In genomic region chr3:32406481-32407408, GRCh38 we compare ENCODE assay signal across 10 cellular contexts. TPM values are rescaled to one million over a fixed set of nuclear protein-coding genes. Genes with fewer than 3 reads are reported as not detected.
DNase-seq lines count a peak whose midpoint lies in the region; ATAC-seq and TF ChIP-seq lines count a peak whose summit lies in the region.
"Had no signal": no experiment of that assay in that cellular context is flagged by ENCODE, and none has a peak within 500 bp of the region (broad histone marks: within the 10 kb centered on the region; RNA-seq: fewer than 3 reads in every experiment).

No MANE protein-coding gene starts in this region.

- H3K4me2 ChIP-seq in mammary epithelial cell (ENCODE audit: insufficient read depth, low read depth, low read length): peak overlapping the region; percentile 64

- DNase-seq in DMS53 (lab: John Stamatoyannopoulos, UW) (peak; percentile 17), DMS53 treated with DMSO at 0.1 percent for 48 hours (lab: John Stamatoyannopoulos, UW; ENCODE audit: unreplicated experiment) (no peak), NCI-H526 treated with DMSO at 0.1 percent for 48 hours (lab: John Stamatoyannopoulos, UW) (peak; percentile 81), mammary epithelial cell (peak; percentile 82), prostate gland (ENCODE audit: low spot score) (peak; percentile 80)
- DNase-seq: activated CD4-positive, alpha-beta T cell treated with anti-CD3 and anti-CD28 coated beads, Interleukin-2, amount 10 ng/mL, durations not matched to agents 24 days and 14 days; erythroblast had no signal

- in situ Hi-C loops in mammary epithelial cell (cut with MboI; ENCODE audit: low sequenced_read_pairs in 2 of 2): loop anchor here in 1 of 2 donors (10.0 kb wide), 1 partner anchor 48 kb away; no protein-coding TSS in a partner anchor

- H3K4me3 ChIP-seq in mammary epithelial cell (replicated peaks in 1 of 3; ENCODE audit: insufficient read depth in 1 of 3, low read depth in 2 of 3, low read length in 3 of 3) (no peak overlapping the region), prostate gland (no peak overlapping the region)

- peak overlapping the region; percentile 83 for H3K27ac ChIP-seq in mammary epithelial cell (ENCODE audit: insufficient read depth, low read depth, low read length)
- H3K27ac ChIP-seq in prostate gland: peak overlapping the region; percentile 30 to 39

- no peak overlapping the region for H2AFZ ChIP-seq in mammary epithelial cell (ENCODE audit: low read depth, low read length)

- TSS peak; percentile 40 for BruUV-seq in mammary epithelial cell (replicated peaks; lab: Mats Ljungman, UMichigan)

- CTCF ChIA-PET in mammary epithelial cell (lab: Charles Lee; ENCODE audit: low non-redundant PET): interaction anchor here (0.6 kb wide), 2 partner anchors 61 to 85 kb away, joined by 3 to 5 read pairs; no protein-coding TSS in a partner anchor

- no peak overlapping the region for H3K9ac ChIP-seq in mammary epithelial cell (ENCODE audit: insufficient read depth, low read length)

- H3K9me3 ChIP-seq in mammary epithelial cell (replicated peaks; ENCODE audit: insufficient read depth, low read length) (no peaks in the 10 kb centered on the region), prostate gland (no peaks in the 10 kb centered on the region)

- intact Hi-C loops in mammary epithelial cell (cut with micrococcal nuclease) (loop anchor here (2.0 kb wide), 1 partner anchor 62 kb away; no protein-coding TSS in a partner anchor), prostate gland (cut with DNase I) (loop anchor here (5.0 kb wide), 1 partner anchor 51 kb away; no protein-coding TSS in a partner anchor)

- 37% methylated on average over 7 of the region's 7 CpGs for WGBS in mammary epithelial cell (ENCODE audit: low coverage, missing lambda C conversion rate)
- WGBS in prostate gland: 47% methylated on average over 7 of the region's 7 CpGs

- peaks cover 96% of the 10 kb centered on the region for H3K79me2 ChIP-seq in mammary epithelial cell (ENCODE audit: insufficient read depth, low read length)

- no peak for TF ChIP-seq POLR2A in prostate gland (IDR thresholded peaks at IDR 0.05)

- no peak for ATAC-seq in HG03045 (IDR thresholded peaks at IDR 0.05; ENCODE audit: unreplicated experiment)
- ATAC-seq in HG03280 (IDR thresholded peaks at IDR 0.05; ENCODE audit: unreplicated experiment): no peak
- no peak for ATAC-seq in HG03439 (IDR thresholded peaks at IDR 0.05; ENCODE audit: unreplicated experiment)

- no peaks in the 10 kb centered on the region for H3K27me3 ChIP-seq in mammary epithelial cell (ENCODE audit: insufficient read depth, low read length)
- no peaks in the 10 kb centered on the region for H3K27me3 ChIP-seq in prostate gland (replicated peaks; ENCODE audit: insufficient read depth)

- no peaks in the 10 kb centered on the region for H3K36me3 ChIP-seq in mammary epithelial cell (ENCODE audit: insufficient read depth, low read length)
- no peaks in the 10 kb centered on the region for H3K36me3 ChIP-seq in prostate gland

- TF ChIP-seq CTCF in mammary epithelial cell (conservative IDR thresholded peaks at IDR 0.05 in 1 of 2, IDR thresholded peaks at IDR 0.05 in 1 of 2; ENCODE audit: extremely low read depth in 1 of 2, insufficient read depth in 1 of 2, low read depth in 1 of 2, low read length in 2 of 2) (no peak), prostate gland (IDR thresholded peaks at IDR 0.05) (no peak)

- peaks cover 78% of the 10 kb centered on the region for H3K4me1 ChIP-seq in mammary epithelial cell (ENCODE audit: insufficient read depth, low read length)
- H3K4me1 ChIP-seq in prostate gland (replicated peaks): no peaks in the 10 kb centered on the region

- no peaks in the 10 kb centered on the region for H4K20me1 ChIP-seq in mammary epithelial cell (ENCODE audit: insufficient read depth, low read length)

- dilution Hi-C loops in mammary epithelial cell (cut with HindIII; ENCODE audit: low sequenced_read_pairs): no loop called here

RNA-seq across cellular contexts. Expression of gene CMTM7, which starts 15.1 kb away (rescaled TPM):
- total RNA-seq in mammary epithelial cell (10 to 100 TPM; 35.8 to 62.1 TPM), prostate gland (10 to 100 TPM; 15.6 to 33.1 TPM)
- polyA plus RNA-seq in mammary epithelial cell: 78.0 TPM
- 105 TPM for polyA minus RNA-seq in mammary epithelial cell
